ENCODE assay signal across 11 cellular contexts in genomic region chr2:10404324-10405143, GRCh38. TPM values are rescaled to one million over a fixed set of nuclear protein-coding genes. Genes with fewer than 3 reads are reported as not detected.
DNase-seq lines count a peak whose midpoint lies in the region; ATAC-seq and TF ChIP-seq lines count a peak whose summit lies in the region.
"Had no signal": no experiment of that assay in that cellular context is flagged by ENCODE, and none has a peak within 500 bp of the region (broad histone marks: within the 10 kb centered on the region; RNA-seq: fewer than 3 reads in every experiment).

No MANE protein-coding gene starts in this region.

- POLR2A ChIA-PET in GM10248 (lab: Yijun Ruan, JAX) = no interaction called here

- no peaks in the 10 kb centered on the region for H4K20me1 ChIP-seq in GM23338 (replicated peaks; ENCODE audit: insufficient read depth)

- CTCF ChIA-PET in GM10248 (lab: Yijun Ruan, JAX) = interaction anchor here (1.5 to 9.8 kb wide), 4 partner anchors 18 to 280 kb away, joined by 5 to 168 read pairs (median 50); no protein-coding TSS in a partner anchor

- H3K79me2 ChIP-seq in GM23338 (replicated peaks; ENCODE audit: insufficient read depth) = no peaks in the 10 kb centered on the region

- peaks cover 12% of the 10 kb centered on the region for H3K27me3 Mint-ChIP-seq in GM23338 (ENCODE audit: insufficient read depth, low read depth, poor library complexity)
- no peaks in the 10 kb centered on the region for H3K27me3 Mint-ChIP-seq in stimulated activated memory B cell treated with anti-CD40 and anti-IgM and Interleukin-4, amounts not matched to agents 10 μg/mL and 1 μg/mL and 100 μg/mL, for 72 hours

- H3K4me1 Mint-ChIP-seq in GM23338 = peaks cover 11% of the 10 kb centered on the region
- H3K4me1 Mint-ChIP-seq in stimulated activated memory B cell treated with anti-CD40 and anti-IgM and Interleukin-4, amounts not matched to agents 10 μg/mL and 1 μg/mL and 100 μg/mL, for 72 hours = peaks cover 64% of the 10 kb centered on the region

- ATAC-seq in GM23338 = peak; percentile 6; the same call in 2 of the 3 replicates
- ATAC-seq in body of pancreas = no peak
- no peak for ATAC-seq in stimulated activated memory B cell treated with anti-CD40 and anti-IgM and Interleukin-4, amounts not matched to agents 10 μg/mL and 1 μg/mL and 100 μg/mL, for 72 hours
- ATAC-seq in stimulated activated naive CD8-positive, alpha-beta T cell treated with anti-CD3 and anti-CD28 coated beads, Interleukin-15, Interleukin-2, amounts not matched to agents 100 U/mL and 50 U/mL, for 24 hours = no peak

- TF ChIP-seq CTCF in GM23338 (conservative IDR thresholded peaks at IDR 0.05; ENCODE audit: low read depth in 2 of 2) (no peak), body of pancreas (IDR thresholded peaks at IDR 0.05) (no peak), right atrium auricular region (IDR thresholded peaks at IDR 0.05) (no peak), GM10248 (IDR thresholded peaks at IDR 0.05; ENCODE audit: control extremely low read depth, extremely low read depth, low read depth, missing control alignments) (no peak)

- H3K27me3 ChIP-seq in GM23338 (ENCODE audit: insufficient read depth) = no peaks in the 10 kb centered on the region
- H3K27me3 ChIP-seq in body of pancreas = no peaks in the 10 kb centered on the region
- H3K27me3 ChIP-seq in right atrium auricular region = no peaks in the 10 kb centered on the region

- no peak overlapping the region for H2AFZ ChIP-seq in GM23338

- intact Hi-C loops in body of pancreas (cut with DNase I) = no loop called here

- H3K9me3 ChIP-seq in body of pancreas (no peaks in the 10 kb centered on the region), right atrium auricular region (no peaks in the 10 kb centered on the region)

- DNase-seq in GM23338 (ENCODE audit: low spot score) (no peak), body of pancreas (no peak), right atrium auricular region (ENCODE audit: low spot score) (no peak), RPMI8226 (no peak), GM10248 (ENCODE audit: extremely low spot score) (no peak), NCI-H2107 (lab: John Stamatoyannopoulos, UW) (no peak)
- DNase-seq in stimulated activated naive CD8-positive, alpha-beta T cell treated with anti-CD3 and anti-CD28 coated beads, Interleukin-15, Interleukin-2, amounts not matched to agents 100 U/mL and 50 U/mL, for 24 hours = no peak
- DNase-seq: erythroblast, mesendoderm, T-helper 2 cell had no signal

- H3K27ac ChIP-seq in GM23338 (ENCODE audit: low read depth) (no peak overlapping the region), body of pancreas (peak overlapping the region in 3 of 4 donors; percentile 45 to 89 (median 58)), right atrium auricular region (peak overlapping the region; percentile 29 to 72)

- no peak overlapping the region for H3K4me3 Mint-ChIP-seq in GM23338
- no peak overlapping the region for H3K4me3 Mint-ChIP-seq in stimulated activated memory B cell treated with anti-CD40 and anti-IgM and Interleukin-4, amounts not matched to agents 10 μg/mL and 1 μg/mL and 100 μg/mL, for 72 hours

- peaks cover 5% of the 10 kb centered on the region; the same call in 2 of the 3 replicates for H3K36me3 Mint-ChIP-seq in GM23338 (ENCODE audit: low read depth)
- H3K36me3 Mint-ChIP-seq in stimulated activated memory B cell treated with anti-CD40 and anti-IgM and Interleukin-4, amounts not matched to agents 10 μg/mL and 1 μg/mL and 100 μg/mL, for 72 hours = peaks cover 24% of the 10 kb centered on the region

- no peak for TF ChIP-seq POLR2A in body of pancreas (IDR thresholded peaks at IDR 0.05)

- no peak overlapping the region for H3K4me2 ChIP-seq in GM23338

- no peak overlapping the region; the same call in 1 of the 2 replicates for H3K27ac Mint-ChIP-seq in GM23338
- H3K27ac Mint-ChIP-seq in stimulated activated memory B cell treated with anti-CD40 and anti-IgM and Interleukin-4, amounts not matched to agents 10 μg/mL and 1 μg/mL and 100 μg/mL, for 72 hours = peak overlapping the region; percentile 70

- peaks cover 5% of the 10 kb centered on the region; the same call in 2 of the 3 replicates for H3K9me3 Mint-ChIP-seq in GM23338
- H3K9me3 Mint-ChIP-seq in stimulated activated memory B cell treated with anti-CD40 and anti-IgM and Interleukin-4, amounts not matched to agents 10 μg/mL and 1 μg/mL and 100 μg/mL, for 72 hours = no peaks in the 10 kb centered on the region

- H3K4me1 ChIP-seq in GM23338 (ENCODE audit: insufficient read depth) (no peaks in the 10 kb centered on the region; the same call in 1 of the 2 replicates), body of pancreas (peaks cover 54% of the 10 kb centered on the region), right atrium auricular region (peaks cover 0 to 83% of the 10 kb centered on the region in 2 donors)

- H3K4me3 ChIP-seq in GM23338 (no peak overlapping the region), body of pancreas (no peak overlapping the region), right atrium auricular region (no peak overlapping the region)

- H3K36me3 ChIP-seq in GM23338 (ENCODE audit: insufficient read depth) = no peaks in the 10 kb centered on the region
- no peaks in the 10 kb centered on the region for H3K36me3 ChIP-seq in body of pancreas (replicated peaks in 1 of 2; ENCODE audit: insufficient read depth in 1 of 2, low read depth in 2 of 2)
- no peaks in the 10 kb centered on the region for H3K36me3 ChIP-seq in right atrium auricular region

- no peaks in the 10 kb centered on the region for H3K9me2 ChIP-seq in GM23338 (ENCODE audit: insufficient read depth)

- 89 to 92% methylated on average over 11 to 20 of the region's 20 CpGs for whole genome bisulfite sequencing in body of pancreas, 2 donors

- H3F3A ChIP-seq in GM23338 (replicated peaks; ENCODE audit: low read depth) = no peaks in the 10 kb centered on the region

TF ChIP-seq in GM23338, 12 proteins besides CTCF, POLR2A, EP300 and RAD21 (continues in another document):
- TF ChIP-seq POLR2AphosphoS5 (IDR thresholded peaks at IDR 0.05; ENCODE audit: low read depth) (no peak), ETS1 (IDR thresholded peaks at IDR 0.05) (no peak), CREB1 (CRISPR knock-in tag; IDR thresholded peaks at IDR 0.05; ENCODE audit: low read depth) (no peak), NANOG (IDR thresholded peaks at IDR 0.05; ENCODE audit: borderline replicate concordance) (no peak), ZNF114 (CRISPR knock-in tag; IDR thresholded peaks at IDR 0.05) (no peak), ZNF331 (CRISPR knock-in tag; IDR thresholded peaks at IDR 0.05; ENCODE audit: low read depth) (no peak), EZH2phosphoT487 (IDR thresholded peaks at IDR 0.05; ENCODE audit: unreplicated experiment) (no peak), JUNB (IDR thresholded peaks at IDR 0.05; ENCODE audit: unreplicated experiment) (no peak), STAT1 (IDR thresholded peaks at IDR 0.05; ENCODE audit: unreplicated experiment) (no peak)
- TF ChIP-seq, protein P1, sequence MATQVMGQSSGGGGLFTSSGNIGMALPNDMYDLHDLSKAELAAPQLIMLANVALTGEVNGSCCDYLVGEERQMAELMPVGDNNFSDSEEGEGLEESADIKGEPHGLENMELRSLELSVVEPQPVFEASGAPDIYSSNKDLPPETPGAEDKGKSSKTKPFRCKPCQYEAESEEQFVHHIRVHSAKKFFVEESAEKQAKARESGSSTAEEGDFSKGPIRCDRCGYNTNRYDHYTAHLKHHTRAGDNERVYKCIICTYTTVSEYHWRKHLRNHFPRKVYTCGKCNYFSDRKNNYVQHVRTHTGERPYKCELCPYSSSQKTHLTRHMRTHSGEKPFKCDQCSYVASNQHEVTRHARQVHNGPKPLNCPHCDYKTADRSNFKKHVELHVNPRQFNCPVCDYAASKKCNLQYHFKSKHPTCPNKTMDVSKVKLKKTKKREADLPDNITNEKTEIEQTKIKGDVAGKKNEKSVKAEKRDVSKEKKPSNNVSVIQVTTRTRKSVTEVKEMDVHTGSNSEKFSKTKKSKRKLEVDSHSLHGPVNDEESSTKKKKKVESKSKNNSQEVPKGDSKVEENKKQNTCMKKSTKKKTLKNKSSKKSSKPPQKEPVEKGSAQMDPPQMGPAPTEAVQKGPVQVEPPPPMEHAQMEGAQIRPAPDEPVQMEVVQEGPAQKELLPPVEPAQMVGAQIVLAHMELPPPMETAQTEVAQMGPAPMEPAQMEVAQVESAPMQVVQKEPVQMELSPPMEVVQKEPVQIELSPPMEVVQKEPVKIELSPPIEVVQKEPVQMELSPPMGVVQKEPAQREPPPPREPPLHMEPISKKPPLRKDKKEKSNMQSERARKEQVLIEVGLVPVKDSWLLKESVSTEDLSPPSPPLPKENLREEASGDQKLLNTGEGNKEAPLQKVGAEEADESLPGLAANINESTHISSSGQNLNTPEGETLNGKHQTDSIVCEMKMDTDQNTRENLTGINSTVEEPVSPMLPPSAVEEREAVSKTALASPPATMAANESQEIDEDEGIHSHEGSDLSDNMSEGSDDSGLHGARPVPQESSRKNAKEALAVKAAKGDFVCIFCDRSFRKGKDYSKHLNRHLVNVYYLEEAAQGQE (IDR thresholded peaks at IDR 0.05; ENCODE audit: unreplicated experiment) = no peak

RNA-seq across cellular contexts. Expression of gene ODC1, which starts 43.6 kb away (rescaled TPM):
- 70.3 and 85.5 TPM in 2 replicates for total RNA-seq in GM23338 (2014; rRNA removed; shearing (Covaris generic))
- 23.3 and 24.2 TPM in 2 replicates for polyA plus RNA-seq in GM23338 (2016; fragmentation: Nextera tagmentation; extraction: Ambion mirVana)
- total RNA-seq in body of pancreas (10 to 100 TPM; 31.9 to 59.7 TPM), right atrium auricular region (10 to 100 TPM; 41.3 to 73.9 TPM)
